In the genomic region with DNA sequence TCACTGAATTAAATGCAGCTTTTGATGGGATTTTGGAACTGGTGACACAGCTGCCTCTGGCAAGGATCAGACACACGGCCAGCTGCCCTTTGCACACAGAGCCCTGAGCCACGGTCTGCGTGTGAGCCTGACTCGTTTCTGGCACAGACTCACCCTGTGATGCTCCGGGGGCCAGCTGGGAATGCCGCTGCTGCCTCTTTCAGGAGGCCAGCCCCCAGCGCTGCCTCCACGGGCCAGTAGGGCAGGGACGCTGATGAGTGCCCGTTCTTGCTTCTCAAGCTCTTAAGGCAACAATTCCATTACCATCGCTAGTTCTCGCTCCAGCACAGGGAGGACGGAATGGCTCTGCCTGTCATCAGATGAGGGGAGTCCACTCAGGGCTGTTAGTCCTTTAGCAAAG, we compare ENCODE assay signal across 13 cellular contexts.
DNase-seq lines count a peak whose midpoint lies in the region; ATAC-seq, FAIRE-seq and TF ChIP-seq lines count a peak whose summit lies in the region.
"Had no signal": no experiment of that assay in that cellular context is flagged by ENCODE, and none has a peak within 500 bp of the region (broad histone marks: within the 10 kb centered on the region; RNA-seq: fewer than 3 reads in every experiment).

No MANE protein-coding gene starts in this region.

- H4K5ac ChIP-seq in H1 (ENCODE audit: insufficient read length, low read depth, low read length), result no peak overlapping the region

- H4K20me1 ChIP-seq in H1 (replicated peaks in 1 of 2; ENCODE audit: control insufficient read depth in 1 of 2, insufficient read depth in 2 of 2, low read length in 2 of 2), result no peaks in the 10 kb centered on the region

- H3K18ac ChIP-seq in H1 (ENCODE audit: extremely low read depth, low read length), result no peak overlapping the region

- 87% methylated on average over 13 of the region's 13 CpGs; no CpG with 5 or more reads in 1 of the 2 experiments for WGBS in H1 (ENCODE audit: extremely low coverage in 1 of 2, insufficient coverage in 1 of 2, insufficient read length in 1 of 2, insufficient replicate concordance in 2 of 2, low coverage in 1 of 2, low lambda C conversion rate in 2 of 2, missing lambda C conversion rate in 1 of 2), 2 experiments
- 66 to 76% methylated on average over 13 of the region's 13 CpGs for WGBS in lung, 2 donors

- no peak for TF ChIP-seq EP300 in H1 (IDR thresholded peaks at IDR 0.05; ENCODE audit: borderline replicate concordance in 1 of 2, low read depth in 2 of 2, low read length in 2 of 2)

- no peaks in the 10 kb centered on the region; a peak in 1 of 8 replicates for H3K36me3 ChIP-seq in H1 (ENCODE audit: control insufficient read depth in 2 of 4, insufficient read depth in 4 of 4, low read length in 3 of 4)
- no peaks in the 10 kb centered on the region for H3K36me3 ChIP-seq in lung (ENCODE audit: control insufficient read depth in 2 of 2, insufficient read depth in 2 of 2, low read length in 2 of 2)

- H3K4me2 ChIP-seq in H1 (ENCODE audit: insufficient read depth in 1 of 2, low read depth in 2 of 2, low read length in 2 of 2), result no peak overlapping the region
- H3K4me2 ChIP-seq: A549, KMS-11 had no signal

- H2BK12ac ChIP-seq in H1 (ENCODE audit: low read depth, low read length), result no peak overlapping the region

- H3K9ac ChIP-seq in H1 (replicated peaks in 1 of 4; ENCODE audit: extremely low read depth in 1 of 4, low read depth in 3 of 4, low read length in 3 of 4), result no peak overlapping the region
- H3K9ac ChIP-seq: KMS-11, parathyroid adenoma had no signal

- H3K14ac ChIP-seq in H1 (ENCODE audit: insufficient read length), result no peak overlapping the region

- peaks cover 0 to 4% (median 2%) of the 10 kb centered on the region in 4 experiments; a peak in 3 of 7 replicates for H3K4me1 ChIP-seq in H1 (replicated peaks in 1 of 4; ENCODE audit: control insufficient read depth in 3 of 4, insufficient read depth in 4 of 4, low read length in 3 of 4)
- H3K4me1 ChIP-seq in lung (ENCODE audit: control insufficient read depth in 2 of 2, insufficient read depth in 2 of 2, low read length in 2 of 2), result no peaks in the 10 kb centered on the region
- H3K4me1 ChIP-seq: A549, parathyroid adenoma had no signal

- no peak overlapping the region for H3K23ac ChIP-seq in H1 (ENCODE audit: insufficient read length)

- TF ChIP-seq CTCF in H1 (IDR thresholded peaks at IDR 0.05; ENCODE audit: control extremely low read depth in 1 of 3, insufficient read depth in 1 of 3, low read depth in 1 of 3, low read length in 3 of 3), result no peak
- no peak for TF ChIP-seq CTCF in lung (IDR thresholded peaks at IDR 0.05; ENCODE audit: control extremely low read depth, extremely low read depth)

- H2AK5ac ChIP-seq in H1 (ENCODE audit: low read depth, low read length), result no peak overlapping the region

- no peaks in the 10 kb centered on the region for H3K79me2 ChIP-seq in H1 (ENCODE audit: control insufficient read depth in 1 of 2, insufficient read depth in 2 of 2, low read length in 2 of 2)
- H3K79me2 ChIP-seq: parathyroid adenoma had no signal

- TF ChIP-seq POLR2A in H1 (IDR thresholded peaks at IDR 0.05; ENCODE audit: control extremely low read depth in 1 of 2, low read depth in 2 of 2, low read length in 2 of 2), result no peak

- H3K27ac ChIP-seq in H1 (ENCODE audit: low read depth, low read length), result no peak overlapping the region
- no peak overlapping the region for H3K27ac ChIP-seq in lung (ENCODE audit: low read depth in 1 of 2, low read length in 1 of 2)
- H3K27ac ChIP-seq: A549, KMS-11, parathyroid adenoma had no signal

- DNase-seq in NCI-H82 (lab: John Stamatoyannopoulos, UW), result peak; percentile 46
- no peak for DNase-seq in NCI-H82 treated with DMSO at 0.1 percent for 48 hours (lab: John Stamatoyannopoulos, UW; ENCODE audit: unreplicated experiment)
- peak in 1 of 2 experiments; percentile 42 for DNase-seq in H1 (ENCODE audit: low read depth in 1 of 2, low spot score in 2 of 2)
- no peak for DNase-seq in lung (ENCODE audit: low spot score)
- peak; percentile 81 for DNase-seq in superior temporal gyrus (ENCODE audit: extremely low spot score)
- no peak for DNase-seq in mesenteric fat pad (ENCODE audit: low spot score)
- no peak for DNase-seq in hepatic stellate cell (ENCODE audit: low spot score)
- DNase-seq: activated CD4-positive, alpha-beta T cell treated with anti-CD3 and anti-CD28 coated beads for 4 hours; left colon had no signal

- H2BK5ac ChIP-seq in H1 (ENCODE audit: low read depth, low read length), result no peak overlapping the region

- H2BK120ac ChIP-seq in H1 (replicated peaks; ENCODE audit: low read depth, low read length), result no peak overlapping the region

- H3K4ac ChIP-seq in H1 (replicated peaks; ENCODE audit: insufficient read length, low read depth, low read length), result no peak overlapping the region

- ATAC-seq in lung (ENCODE audit: insufficient read depth, low FRiP score) (peak; percentile 37), GM21576 (IDR thresholded peaks at IDR 0.05; ENCODE audit: unreplicated experiment) (no peak)
- ATAC-seq: A549, left colon had no signal

- no peak overlapping the region for H4K91ac ChIP-seq in H1 (replicated peaks; ENCODE audit: insufficient read length, low read length)

- POLR2A ChIA-PET in H1 (lab: Charles Lee; ENCODE audit: partially characterized antibody), result interaction anchor here (1.0 kb wide), 1 partner anchor 9 kb away, joined by 3 read pairs; no protein-coding TSS in a partner anchor

- peaks cover 6 to 19% of the 10 kb centered on the region in 2 experiments; a peak in 3 of 4 replicates for H3K9me3 ChIP-seq in H1 (ENCODE audit: insufficient read depth in 2 of 2, low read depth in 1 of 2, low read length in 1 of 2)
- H3K9me3 ChIP-seq in lung (ENCODE audit: control insufficient read depth in 2 of 2, insufficient read depth in 1 of 2, low read length in 1 of 2), result peaks cover 0 to 3% of the 10 kb centered on the region in 2 donors
- H3K9me3 ChIP-seq: A549 had no signal

- no peaks in the 10 kb centered on the region for H3K23me2 ChIP-seq in H1 (ENCODE audit: low read depth, low read length)

- H2BK15ac ChIP-seq in H1 (ENCODE audit: low read length), result no peak overlapping the region

- no peak for TF ChIP-seq RAD21 in H1 (IDR thresholded peaks at IDR 0.05 in 1 of 2, conservative IDR thresholded peaks at IDR 0.05 in 1 of 2; ENCODE audit: low read depth in 2 of 2, low read length in 2 of 2)

- CTCF ChIA-PET in H1 (lab: Charles Lee; ENCODE audit: partially characterized antibody), result interaction anchor here (0.6 to 1.3 kb wide), 3 partner anchors 12 to 236 kb away, joined by 3 to 5 read pairs (median 3); no protein-coding TSS in a partner anchor

- no peak for FAIRE-seq in H1 (lab: Jason Lieb, UNC)
- FAIRE-seq: A549 had no signal

- H3K4me3 ChIP-seq in H1 (ENCODE audit: extremely low read depth in 1 of 4, insufficient read depth in 2 of 4, low read depth in 3 of 4, low read length in 4 of 4) (no peak overlapping the region), lung (no peak overlapping the region)
- H3K4me3 ChIP-seq: A549 had no signal

- H3K56ac ChIP-seq in H1 (replicated peaks; ENCODE audit: insufficient read length, low read depth, low read length), result no peak overlapping the region

- no peak overlapping the region for H2BK20ac ChIP-seq in H1 (ENCODE audit: low read length)

- no peaks in the 10 kb centered on the region for H3K27me3 ChIP-seq in H1 (replicated peaks in 1 of 4; ENCODE audit: control insufficient read depth in 3 of 4, extremely low read depth in 1 of 4, insufficient read depth in 3 of 4, low read length in 3 of 4)
- no peaks in the 10 kb centered on the region for H3K27me3 ChIP-seq in lung (ENCODE audit: control insufficient read depth, insufficient read depth)

- H3K79me1 ChIP-seq in H1 (ENCODE audit: low read depth, low read length), result no peaks in the 10 kb centered on the region

- H2AFZ ChIP-seq in H1 (ENCODE audit: low read length), result 0 out of 2 replicates have a peak overlapping the region, but pooled peaks have one; percentile 32
- H2AFZ ChIP-seq: parathyroid adenoma had no signal

- no peak overlapping the region; the same call in 1 of the 2 replicates for H4K8ac ChIP-seq in H1 (ENCODE audit: extremely low read depth, insufficient read depth, low read length)

TF ChIP-seq in H1, 55 proteins besides CTCF, POLR2A, EP300 and RAD21:
- TF ChIP-seq ZNF274 (IDR thresholded peaks at IDR 0.05; ENCODE audit: borderline replicate concordance, extremely low read depth, low read length) (no peak), TCF12 (IDR thresholded peaks at IDR 0.05; ENCODE audit: low read depth, low read length) (no peak), BRCA1 (IDR thresholded peaks at IDR 0.05; ENCODE audit: low read depth, low read length) (no peak), FOSL1 (IDR thresholded peaks at IDR 0.05; ENCODE audit: insufficient read depth, low read depth, low read length) (no peak), RBBP5 (IDR thresholded peaks at IDR 0.05; ENCODE audit: borderline replicate concordance, low read depth, low read length) (no peak), SIRT6 (IDR thresholded peaks at IDR 0.05; ENCODE audit: low read length) (no peak), ATF2 (IDR thresholded peaks at IDR 0.05; ENCODE audit: low read length) (no peak), TAF7 (optimal IDR thresholded peaks at IDR 0.05; ENCODE audit: borderline replicate concordance, low read depth, low read length) (no peak), PHF8 (conservative IDR thresholded peaks at IDR 0.05; ENCODE audit: low read depth, low read length) (no peak), NANOG (IDR thresholded peaks at IDR 0.05; ENCODE audit: insufficient read depth, low read depth, low read length, poor library complexity, severe bottlenecking) (no peak), YY1 (IDR thresholded peaks at IDR 0.05; ENCODE audit: low read depth, low read length) (no peak)
- TF ChIP-seq, protein P1, sequence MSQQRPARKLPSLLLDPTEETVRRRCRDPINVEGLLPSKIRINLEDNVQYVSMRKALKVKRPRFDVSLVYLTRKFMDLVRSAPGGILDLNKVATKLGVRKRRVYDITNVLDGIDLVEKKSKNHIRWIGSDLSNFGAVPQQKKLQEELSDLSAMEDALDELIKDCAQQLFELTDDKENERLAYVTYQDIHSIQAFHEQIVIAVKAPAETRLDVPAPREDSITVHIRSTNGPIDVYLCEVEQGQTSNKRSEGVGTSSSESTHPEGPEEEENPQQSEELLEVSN (IDR thresholded peaks at IDR 0.05), result no peak

Comparison
In these comparisons a context has a peak if more than half of its experiments do, and no peak if none do; other contexts are left out.
1. DNase-seq: peak in NCI-H82 (single experiment) and superior temporal gyrus (single experiment); none in NCI-H82 treated with DMSO at 0.1 percent for 48 hours (single experiment), lung (single experiment), mesenteric fat pad (single experiment) and hepatic stellate cell (single experiment).